Comparison of ENCODE assay signal across 7 cellular contexts in genomic region chr1:235417101-235417697, GRCh38. TPM values are rescaled to one million over a fixed set of nuclear protein-coding genes. Genes with fewer than 3 reads are reported as not detected.
DNase-seq lines count a peak whose midpoint lies in the region; ATAC-seq and TF ChIP-seq lines count a peak whose summit lies in the region.

No MANE protein-coding gene starts in this region.

- POLR2A ChIA-PET in GM10248 (lab: Yijun Ruan, JAX): interaction anchor here (0.6 kb wide), 1 partner anchor 88 kb away, joined by 3 read pairs; no protein-coding TSS in a partner anchor

- H3K9me3 Mint-ChIP-seq in activated naive CD8-positive, alpha-beta T cell treated with anti-CD3 and anti-CD28 coated beads, Interleukin-2, amount 50 U/mL, for 24 hours: no peaks in the 10 kb centered on the region

- no peak overlapping the region for H3K4me3 ChIP-seq in SU-DHL-6 (ENCODE audit: insufficient read depth, low read length, poor library complexity, severe bottlenecking)
- H3K4me3 ChIP-seq in heart right ventricle: no peak overlapping the region

- peaks cover 8% of the 10 kb centered on the region for H3K36me3 Mint-ChIP-seq in activated naive CD8-positive, alpha-beta T cell treated with anti-CD3 and anti-CD28 coated beads, Interleukin-2, amount 50 U/mL, for 24 hours (ENCODE audit: low read depth)

- H3K27ac ChIP-seq in SU-DHL-6 (ENCODE audit: low read depth, low read length) (no peak overlapping the region), heart right ventricle (no peak overlapping the region)

- no peaks in the 10 kb centered on the region for H3K27me3 ChIP-seq in SU-DHL-6 (ENCODE audit: low read length)
- no peaks in the 10 kb centered on the region for H3K27me3 ChIP-seq in heart right ventricle

- 30% methylated on average over 7 of the region's 7 CpGs for WGBS in heart right ventricle, 2 donors

- no peak overlapping the region for H3K4me3 Mint-ChIP-seq in activated naive CD8-positive, alpha-beta T cell treated with anti-CD3 and anti-CD28 coated beads, Interleukin-2, amount 50 U/mL, for 24 hours

- peak; percentile 62 for ATAC-seq in activated naive CD8-positive, alpha-beta T cell treated with anti-CD3 and anti-CD28 coated beads, Interleukin-2, amount 50 U/mL, for 24 hours
- ATAC-seq in heart right ventricle: peak; percentile 36 to 72 (median 70)
- no peak for ATAC-seq in GM19397 (IDR thresholded peaks at IDR 0.05; ENCODE audit: unreplicated experiment)

- intact Hi-C loops in heart right ventricle (cut with DNase I): loop anchor here in 9 of 10 donors (1.0 to 10.0 kb wide), 12 partner anchors 82 to 1302 kb away; partner anchors contain the start of genes ARID4B (in 5 of the 9) and GGPS1 (in 5 of the 9)

- peaks cover 11% of the 10 kb centered on the region for H3K4me1 Mint-ChIP-seq in activated naive CD8-positive, alpha-beta T cell treated with anti-CD3 and anti-CD28 coated beads, Interleukin-2, amount 50 U/mL, for 24 hours

- peaks cover 0 to 12% (median 3%) of the 10 kb centered on the region in 9 donors for H3K4me1 ChIP-seq in heart right ventricle

- TF ChIP-seq CTCF in GM10248 (IDR thresholded peaks at IDR 0.05; ENCODE audit: control extremely low read depth, extremely low read depth, low read depth, missing control alignments) (peak; percentile 80), SU-DHL-6 (IDR thresholded peaks at IDR 0.05; ENCODE audit: insufficient read depth, low read length, poor library complexity, severe bottlenecking) (peak; percentile 85), heart right ventricle (IDR thresholded peaks at IDR 0.05) (peak; percentile 70 to 92 (median 83))

- H3K9me3 ChIP-seq in SU-DHL-6 (ENCODE audit: insufficient read depth, low read length) (no peaks in the 10 kb centered on the region), heart right ventricle (no peaks in the 10 kb centered on the region)

- no peak overlapping the region for H3K27ac Mint-ChIP-seq in activated naive CD8-positive, alpha-beta T cell treated with anti-CD3 and anti-CD28 coated beads, Interleukin-2, amount 50 U/mL, for 24 hours

- no peak overlapping the region for H3K9ac ChIP-seq in SU-DHL-6 (ENCODE audit: low read length)

- H3K79me2 ChIP-seq in SU-DHL-6 (ENCODE audit: insufficient read depth, low read length): no peaks in the 10 kb centered on the region

- H4K20me1 ChIP-seq in SU-DHL-6 (ENCODE audit: low read depth, low read length): no peaks in the 10 kb centered on the region

- no peaks in the 10 kb centered on the region for H3K27me3 Mint-ChIP-seq in activated naive CD8-positive, alpha-beta T cell treated with anti-CD3 and anti-CD28 coated beads, Interleukin-2, amount 50 U/mL, for 24 hours

- DNase-seq in GM10248 (ENCODE audit: extremely low spot score): peak; percentile 71
- peak; percentile 69 for DNase-seq in LHCN-M2 (ENCODE audit: low read depth)
- peak; percentile 59 for DNase-seq in activated naive CD8-positive, alpha-beta T cell treated with anti-CD3 and anti-CD28 coated beads, Interleukin-2, amount 50 U/mL, for 24 hours
- peak in 1 of 2 donors; percentile 55 for DNase-seq in heart right ventricle
- DNase-seq in renal cortical epithelial cell (ENCODE audit: low read depth): peak; percentile 73

- no peak overlapping the region for H3K4me2 ChIP-seq in SU-DHL-6 (ENCODE audit: low read depth, low read length, poor library complexity, severe bottlenecking)

- H2AFZ ChIP-seq in SU-DHL-6 (ENCODE audit: low read depth, low read length, severe bottlenecking): no peak overlapping the region

- H3K36me3 ChIP-seq in SU-DHL-6 (ENCODE audit: low read length) (no peaks in the 10 kb centered on the region), heart right ventricle (peaks cover 0 to 39% (median 0%) of the 10 kb centered on the region in 9 donors)

- CTCF ChIA-PET in GM10248 (lab: Yijun Ruan, JAX): interaction anchor here (0.6 to 3.7 kb wide), 56 partner anchors 8 to 1089 kb away, joined by 3 to 54 read pairs (median 4); partner anchors contain the start of genes ARID4B, GGPS1 and TBCE

- no peaks in the 10 kb centered on the region for H3K9me2 ChIP-seq in SU-DHL-6 (replicated peaks; ENCODE audit: insufficient read depth, low read length)

- H3F3A ChIP-seq in SU-DHL-6 (ENCODE audit: insufficient read depth): peaks cover 11% of the 10 kb centered on the region

RNA-seq across cellular contexts. Expression of gene TBCE, which starts 50.0 kb away (rescaled TPM):
- total RNA-seq in LHCN-M2 (2014; rRNA removed): 21.8 and 22.4 TPM in 2 replicates
- 30.1 TPM for polyA plus RNA-seq in LHCN-M2 (2012)
- 10 to 100 TPM in 9 of 10 donors, 1 to 10 TPM in 1; 9.0 to 24.2 (median 20.0) TPM for total RNA-seq in heart right ventricle
- 10 to 100 TPM; 15.5 to 42.9 TPM for polyA plus RNA-seq in heart right ventricle
- 28.7 and 30.4 TPM in 2 replicates for total RNA-seq in renal cortical epithelial cell
